9 cellular contexts compared by ENCODE assay signal in genomic region chr4:77358315-77358928, GRCh38.
DNase-seq lines count a peak whose midpoint lies in the region; ATAC-seq and TF ChIP-seq lines count a peak whose summit lies in the region.
"Had no signal": no experiment of that assay in that cellular context is flagged by ENCODE, and none has a peak within 500 bp of the region (broad histone marks: within the 10 kb centered on the region; RNA-seq: fewer than 3 reads in every experiment).

No MANE protein-coding gene starts in this region.

- H3K36me3 Mint-ChIP-seq in CD8-positive, alpha-beta memory T cell = no peaks in the 10 kb centered on the region

- peaks cover 0 to 23% of the 10 kb centered on the region in 2 donors for H3K27me3 Mint-ChIP-seq in CD8-positive, alpha-beta memory T cell

- CTCF ChIA-PET in CD8-positive, alpha-beta memory T cell (lab: Charles Lee) = interaction anchor here (0.9 to 1.6 kb wide), 4 partner anchors 24 to 263 kb away, joined by 3 to 5 read pairs (median 4); no protein-coding TSS in a partner anchor

- no peaks in the 10 kb centered on the region for H3K9me3 ChIP-seq in uterus
- H3K9me3 ChIP-seq in CD8-positive, alpha-beta memory T cell (ENCODE audit: low read length) = no peaks in the 10 kb centered on the region
- H3K9me3 ChIP-seq: SJSA1 had no signal

- H3K4me1 Mint-ChIP-seq in CD8-positive, alpha-beta memory T cell = no peaks in the 10 kb centered on the region

- H3K4me1 ChIP-seq in uterus = no peaks in the 10 kb centered on the region
- no peaks in the 10 kb centered on the region for H3K4me1 ChIP-seq in CD8-positive, alpha-beta memory T cell (ENCODE audit: insufficient read depth, low read length)
- H3K4me1 ChIP-seq: SJSA1 had no signal

- H3K27ac Mint-ChIP-seq in CD8-positive, alpha-beta memory T cell = peak overlapping the region in 1 of 8 donors; percentile 76

- intact Hi-C loops in uterus (cut with DNase I; ENCODE audit: low total_unique reads) = no loop called here

- no peaks in the 10 kb centered on the region for H3K36me3 ChIP-seq in uterus
- H3K36me3 ChIP-seq in CD8-positive, alpha-beta memory T cell (ENCODE audit: insufficient read depth, low read length) = no peaks in the 10 kb centered on the region
- H3K36me3 ChIP-seq: SJSA1 had no signal

- peak; percentile 74 for DNase-seq in COLO829 (ENCODE audit: low spot score)
- peak; percentile 33 for DNase-seq in GM19240 (ENCODE audit: insufficient read length, low spot score)
- peak; percentile 8 for DNase-seq in NCI-H1694 treated with DMSO at 0.1 percent for 48 hours (lab: John Stamatoyannopoulos, UW)
- DNase-seq in T47D (ENCODE audit: low read depth in 1 of 2, low spot score in 1 of 2) = peak; percentile 32
- peak; percentile 24 for DNase-seq in kidney glomerular epithelial cell (lab: John Stamatoyannopoulos, UW)
- no peak for DNase-seq in uterus
- DNase-seq in CD8-positive, alpha-beta memory T cell = no peak

- TF ChIP-seq CTCF in uterus (IDR thresholded peaks at IDR 0.05) = peak; percentile 17 to 40 (median 29)

- no peaks in the 10 kb centered on the region for H3K27me3 ChIP-seq in uterus
- no peaks in the 10 kb centered on the region for H3K27me3 ChIP-seq in CD8-positive, alpha-beta memory T cell (ENCODE audit: insufficient read depth, low read length, poor library complexity, severe bottlenecking)

- H3K4me3 ChIP-seq in uterus = no peak overlapping the region
- no peak overlapping the region for H3K4me3 ChIP-seq in CD8-positive, alpha-beta memory T cell (ENCODE audit: low read length)
- H3K4me3 ChIP-seq: SJSA1 had no signal

- H3K9me3 Mint-ChIP-seq in CD8-positive, alpha-beta memory T cell = no peaks in the 10 kb centered on the region

- no peak for TF ChIP-seq POLR2A in uterus (IDR thresholded peaks at IDR 0.05)

- no peak for ATAC-seq in HG02610 (IDR thresholded peaks at IDR 0.05; ENCODE audit: unreplicated experiment)

- in situ Hi-C loops in T47D (cut with HindIII; ENCODE audit: low pct_unique_long_range_greater_than_20kb, low sequenced_read_pairs) = no loop called here

- POLR2A ChIA-PET in CD8-positive, alpha-beta memory T cell (lab: Charles Lee) = no interaction called here

- H3K4me3 Mint-ChIP-seq in CD8-positive, alpha-beta memory T cell = no peak overlapping the region

- no peak overlapping the region for H3K27ac ChIP-seq in uterus
- H3K27ac ChIP-seq in CD8-positive, alpha-beta memory T cell (ENCODE audit: low read depth, low read length) = no peak overlapping the region
- H3K27ac ChIP-seq: SJSA1 had no signal

Comparison
In these comparisons a context has a peak if more than half of its experiments do, and no peak if none do; other contexts are left out.
1. DNase-seq: peak in COLO829 (single experiment), GM19240 (single experiment), NCI-H1694 treated with DMSO at 0.1 percent for 48 hours (single experiment), T47D (2 of 2) and kidney glomerular epithelial cell (single experiment); none in uterus (0 of 2) and CD8-positive, alpha-beta memory T cell (0 of 5).